In the genomic region with DNA sequence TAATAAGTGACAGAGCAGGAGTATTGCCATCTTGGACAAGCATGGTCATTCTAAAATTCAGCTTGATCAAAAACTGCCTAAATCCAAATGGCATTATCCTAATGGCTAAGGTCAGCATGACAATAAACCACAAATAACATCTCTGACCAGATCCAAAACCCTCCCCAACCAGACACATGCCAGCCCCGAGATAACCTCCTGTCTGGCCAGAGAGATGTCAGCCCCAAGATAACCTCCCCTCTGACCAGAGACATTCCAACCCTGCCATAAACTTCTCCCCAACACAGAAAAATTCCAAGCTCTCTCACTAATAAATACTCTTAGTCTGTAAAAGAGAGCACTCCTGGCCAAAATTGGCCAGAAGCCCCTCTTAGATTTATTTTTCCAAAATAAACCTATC, we compare ENCODE assay signal across 19 cellular contexts.
"Had no signal": no experiment of that assay in that cellular context is flagged by ENCODE, and none has a peak within 500 bp of the region (broad histone marks: within the 10 kb centered on the region; RNA-seq: fewer than 3 reads in every experiment).

No MANE protein-coding gene starts in this region.

- H3K27ac ChIP-seq: SJSA1, SK-N-MC had no signal

- H3K4me3 ChIP-seq: MG63, SJSA1, SK-N-MC had no signal

- H3K36me3 ChIP-seq: MG63, SJSA1 had no signal

- DNase-seq: IMR-90, Karpas-422, KG1, MG63, NCI-H1092, NCI-H1105 treated with DMSO at 0.1 percent for 48 hours, NCI-H1436, NCI-H187, NCI-H2029, NCI-H2081 treated with DMSO at 0.1 percent for 48 hours, NCI-H2171 treated with DMSO at 0.1 percent for 48 hours, NCI-H524, NCI-H526 treated with DMSO at 0.1 percent for 48 hours, NCI-H774, PC-3, SIG-M5 had no signal

- H3K27me3 ChIP-seq: MG63, SJSA1 had no signal

- H3K9me3 ChIP-seq: MG63, SJSA1 had no signal

- H3K4me1 ChIP-seq: SJSA1 had no signal

- FAIRE-seq: HepG2 had no signal
